ENCODE assay signal across 27 cellular contexts in genomic region chr18:79471048-79471447, GRCh38.
DNase-seq lines count a peak whose midpoint lies in the region; ATAC-seq and TF ChIP-seq lines count a peak whose summit lies in the region.
"Had no signal": no experiment of that assay in that cellular context is flagged by ENCODE, and none has a peak within 500 bp of the region (broad histone marks: within the 10 kb centered on the region; RNA-seq: fewer than 3 reads in every experiment).

No MANE protein-coding gene starts in this region.

- TF ChIP-seq POLR2A in Peyer's patch (IDR thresholded peaks at IDR 0.05) = no peak

- POLR2A ChIA-PET in activated CD8-positive, alpha-beta T cell treated with anti-CD3 and anti-CD28 coated beads for 36 hours (lab: Charles Lee) = interaction anchor here (0.8 kb wide), 1 partner anchor 17 kb away, joined by 3 read pairs; no protein-coding TSS in a partner anchor
- POLR2A ChIA-PET in activated CD8-positive, alpha-beta T cell treated with anti-CD3 and anti-CD28 coated beads, Interleukin-2, amount 10 ng/mL, durations not matched to agents 7 days and 5 days (lab: Charles Lee) = no interaction called here

- peaks cover 2% of the 10 kb centered on the region for H3K9me3 Mint-ChIP-seq in activated CD8-positive, alpha-beta T cell treated with anti-CD3 and anti-CD28 coated beads for 36 hours
- H3K9me3 Mint-ChIP-seq in activated CD8-positive, alpha-beta T cell treated with anti-CD3 and anti-CD28 coated beads, Interleukin-2, amount 10 ng/mL, durations not matched to agents 7 days and 5 days (ENCODE audit: insufficient read depth) = no peaks in the 10 kb centered on the region
- H3K9me3 Mint-ChIP-seq: neural crest cell had no signal

- no peak for ATAC-seq in activated CD8-positive, alpha-beta T cell treated with anti-CD3 and anti-CD28 coated beads for 36 hours
- no peak for ATAC-seq in activated CD8-positive, alpha-beta T cell treated with anti-CD3 and anti-CD28 coated beads, Interleukin-2, amount 10 ng/mL, durations not matched to agents 7 days and 5 days
- ATAC-seq in esophagus mucosa = peak; percentile 62
- ATAC-seq in psoas muscle = peak in 3 of 4 donors; percentile 63 to 86 (median 83)
- ATAC-seq: lower lobe of right lung had no signal

- intact Hi-C loops in activated CD8-positive, alpha-beta T cell treated with anti-CD3 and anti-CD28 coated beads for 36 hours (cut with micrococcal nuclease) = no loop called here
- intact Hi-C loops in psoas muscle (cut with DNase I) = no loop called here

- H3K4me1 ChIP-seq in psoas muscle = no peaks in the 10 kb centered on the region
- H3K4me1 ChIP-seq in SJCRH30 = peaks cover 5% of the 10 kb centered on the region; the same call in 1 of the 2 replicates
- H3K4me1 ChIP-seq in Peyer's patch = peaks cover 0 to 7% (median 0%) of the 10 kb centered on the region in 4 donors
- H3K4me1 ChIP-seq: breast epithelium, lower lobe of right lung had no signal

- DNase-seq in activated CD8-positive, alpha-beta T cell treated with anti-CD3 and anti-CD28 coated beads for 36 hours = no peak
- no peak for DNase-seq in activated CD8-positive, alpha-beta T cell treated with anti-CD3 and anti-CD28 coated beads, Interleukin-2, amount 10 ng/mL, durations not matched to agents 7 days and 5 days
- peak; percentile 13 for DNase-seq in NCI-H1694 treated with DMSO at 0.1 percent for 48 hours (lab: John Stamatoyannopoulos, UW)
- DNase-seq in psoas muscle = no peak
- DNase-seq in SJCRH30 = no peak
- no peak for DNase-seq in Peyer's patch
- no peak for DNase-seq in NCI-H1930 (lab: John Stamatoyannopoulos, UW)
- DNase-seq: activated CD4-positive, alpha-beta T cell treated with anti-CD3 and anti-CD28 coated beads, Interleukin-2, amount 50 U/mL, for 48 hours; activated CD4-positive, CD25-positive, alpha-beta regulatory T cell; activated effector memory CD4-positive, alpha-beta T cell treated with anti-CD3 and anti-CD28 coated beads, Interleukin-2, amount 50 U/mL, for 16 hours; GOT3; Karpas-422; kidney glomerular epithelial cell; lower lobe of right lung; MV-4-11; NCI-H187; NCI-H524 treated with DMSO at 0.1 percent for 48 hours; SHP77 treated with DMSO at 0.1 percent for 48 hours; stimulated activated CD4-positive, alpha-beta T cell treated with anti-CD3 and anti-CD28 coated beads, Interleukin-15, amount 100 ng/mL, for 24 hours; SW 1271; T1000; trophoblast cell had no signal

- no peak overlapping the region for H3K4me3 ChIP-seq in psoas muscle
- no peak overlapping the region for H3K4me3 ChIP-seq in SJCRH30
- no peak overlapping the region for H3K4me3 ChIP-seq in Peyer's patch
- H3K4me3 ChIP-seq: lower lobe of right lung had no signal

- H3K36me3 Mint-ChIP-seq in activated CD8-positive, alpha-beta T cell treated with anti-CD3 and anti-CD28 coated beads for 36 hours (ENCODE audit: low read depth) = peaks cover 60% of the 10 kb centered on the region
- peaks cover 18% of the 10 kb centered on the region for H3K36me3 Mint-ChIP-seq in activated CD8-positive, alpha-beta T cell treated with anti-CD3 and anti-CD28 coated beads, Interleukin-2, amount 10 ng/mL, durations not matched to agents 7 days and 5 days (ENCODE audit: low read depth)

- CTCF ChIA-PET in activated CD8-positive, alpha-beta T cell treated with anti-CD3 and anti-CD28 coated beads for 36 hours (lab: Charles Lee) = interaction anchor here (0.8 kb wide), 1 partner anchor 57 kb away, joined by 3 read pairs; no protein-coding TSS in a partner anchor
- CTCF ChIA-PET in activated CD8-positive, alpha-beta T cell treated with anti-CD3 and anti-CD28 coated beads, Interleukin-2, amount 10 ng/mL, durations not matched to agents 7 days and 5 days (lab: Charles Lee) = no interaction called here

- no peaks in the 10 kb centered on the region for H3K27me3 Mint-ChIP-seq in activated CD8-positive, alpha-beta T cell treated with anti-CD3 and anti-CD28 coated beads for 36 hours
- H3K27me3 Mint-ChIP-seq in activated CD8-positive, alpha-beta T cell treated with anti-CD3 and anti-CD28 coated beads, Interleukin-2, amount 10 ng/mL, durations not matched to agents 7 days and 5 days (ENCODE audit: low read depth) = no peaks in the 10 kb centered on the region
- H3K27me3 Mint-ChIP-seq: progenitor cell of endocrine pancreas had no signal

- no peak overlapping the region for H3K4me3 Mint-ChIP-seq in activated CD8-positive, alpha-beta T cell treated with anti-CD3 and anti-CD28 coated beads for 36 hours
- no peak overlapping the region for H3K4me3 Mint-ChIP-seq in activated CD8-positive, alpha-beta T cell treated with anti-CD3 and anti-CD28 coated beads, Interleukin-2, amount 10 ng/mL, durations not matched to agents 7 days and 5 days
- H3K4me3 Mint-ChIP-seq: neural crest cell had no signal

- no peaks in the 10 kb centered on the region for H3K27me3 ChIP-seq in psoas muscle (ENCODE audit: insufficient read depth in 3 of 3, low read length in 2 of 3)
- H3K27me3 ChIP-seq in SJCRH30 = no peaks in the 10 kb centered on the region
- H3K27me3 ChIP-seq in Peyer's patch = no peaks in the 10 kb centered on the region
- H3K27me3 ChIP-seq: breast epithelium had no signal

- H3K9me3 ChIP-seq in psoas muscle (no peaks in the 10 kb centered on the region), SJCRH30 (replicated peaks) (no peaks in the 10 kb centered on the region), Peyer's patch (no peaks in the 10 kb centered on the region)
- H3K9me3 ChIP-seq: breast epithelium, lower lobe of right lung had no signal

- H3K36me3 ChIP-seq in psoas muscle (ENCODE audit: insufficient read depth in 1 of 2, low read depth in 1 of 2) (peaks cover 0 to 50% of the 10 kb centered on the region in 2 donors), SJCRH30 (no peaks in the 10 kb centered on the region), Peyer's patch (peaks cover 0 to 7% (median 0%) of the 10 kb centered on the region in 3 donors)
- H3K36me3 ChIP-seq: breast epithelium had no signal

- H3K27ac Mint-ChIP-seq in activated CD8-positive, alpha-beta T cell treated with anti-CD3 and anti-CD28 coated beads for 36 hours = peak overlapping the region; percentile 50
- H3K27ac Mint-ChIP-seq in activated CD8-positive, alpha-beta T cell treated with anti-CD3 and anti-CD28 coated beads, Interleukin-2, amount 10 ng/mL, durations not matched to agents 7 days and 5 days = no peak overlapping the region
- H3K27ac Mint-ChIP-seq: progenitor cell of endocrine pancreas had no signal

- peaks cover 4% of the 10 kb centered on the region for H3K4me1 Mint-ChIP-seq in activated CD8-positive, alpha-beta T cell treated with anti-CD3 and anti-CD28 coated beads for 36 hours (ENCODE audit: low read depth)
- H3K4me1 Mint-ChIP-seq in activated CD8-positive, alpha-beta T cell treated with anti-CD3 and anti-CD28 coated beads, Interleukin-2, amount 10 ng/mL, durations not matched to agents 7 days and 5 days (ENCODE audit: low read depth) = peaks cover 8% of the 10 kb centered on the region

- H3K27ac ChIP-seq in psoas muscle = no peak overlapping the region
- H3K27ac ChIP-seq in SJCRH30 = no peak overlapping the region
- no peak overlapping the region for H3K27ac ChIP-seq in Peyer's patch
- H3K27ac ChIP-seq: breast epithelium, HL-60, lower lobe of right lung had no signal

- TF ChIP-seq CTCF in activated CD8-positive, alpha-beta T cell treated with anti-CD3 and anti-CD28 coated beads for 36 hours (IDR thresholded peaks at IDR 0.05) = no peak
- TF ChIP-seq CTCF in psoas muscle (IDR thresholded peaks at IDR 0.05) (no peak), Peyer's patch (IDR thresholded peaks at IDR 0.05) (no peak)

- WGBS in psoas muscle, 3 donors = 64 to 78% (median 76%) methylated on average over 16 of the region's 16 CpGs

Comparison
In these comparisons a context has a peak if more than half of its experiments do, and no peak if none do; other contexts are left out.
1. ATAC-seq: peak in esophagus mucosa (single experiment) and psoas muscle (3 of 4); none in activated CD8-positive, alpha-beta T cell treated with anti-CD3 and anti-CD28 coated beads for 36 hours (single experiment) and activated CD8-positive, alpha-beta T cell treated with anti-CD3 and anti-CD28 coated beads, Interleukin-2, amount 10 ng/mL, durations not matched to agents 7 days and 5 days (single experiment).